ENCODE assay signal across 10 cellular contexts in genomic region chr19:1943661-1944087, GRCh38. TPM values are rescaled to one million over a fixed set of nuclear protein-coding genes. Genes with fewer than 3 reads are reported as not detected.
DNase-seq lines count a peak whose midpoint lies in the region; ATAC-seq and TF ChIP-seq lines count a peak whose summit lies in the region.
"Had no signal": no experiment of that assay in that cellular context is flagged by ENCODE, and none has a peak within 500 bp of the region (broad histone marks: within the 10 kb centered on the region; RNA-seq: fewer than 3 reads in every experiment).

No MANE protein-coding gene starts in this region.

- H3K4me1 Mint-ChIP-seq in chondrocyte (ENCODE audit: low read depth) = peaks cover 34% of the 10 kb centered on the region

- H3K36me3 Mint-ChIP-seq in chondrocyte (ENCODE audit: low read depth) = no peaks in the 10 kb centered on the region

- H4K91ac ChIP-seq in trophoblast cell (ENCODE audit: low read depth, low read length) = no peak overlapping the region

- peak overlapping the region; percentile 98 for H3K4ac ChIP-seq in trophoblast cell (ENCODE audit: low read depth, low read length)

- H3K14ac ChIP-seq in trophoblast cell (ENCODE audit: low read length) = no peak overlapping the region

- H4K12ac ChIP-seq in trophoblast cell (ENCODE audit: low read depth, low read length) = no peak overlapping the region

- H2AFZ ChIP-seq in OCI-LY1 (ENCODE audit: low read length) (no peak overlapping the region), trophoblast cell (ENCODE audit: insufficient read depth, low read length, poor library complexity) (no peak overlapping the region)

- H2BK5ac ChIP-seq in trophoblast cell (ENCODE audit: low read depth, low read length, poor library complexity) = no peak overlapping the region

- DNase-seq in GM12864 (ENCODE audit: low read depth) (no peak), chondrocyte (ENCODE audit: low spot score) (no peak), trophoblast cell (no peak), NCI-H2029 treated with DMSO at 0.1 percent for 48 hours (lab: John Stamatoyannopoulos, UW) (no peak), NCI-H146 (lab: John Stamatoyannopoulos, UW) (no peak), foreskin melanocyte (no peak)
- DNase-seq: amniotic stem cell had no signal

- no peak overlapping the region for H2AK5ac ChIP-seq in trophoblast cell (ENCODE audit: low read length)

- H3K79me1 ChIP-seq in trophoblast cell (ENCODE audit: low read length) = peaks cover 20% of the 10 kb centered on the region

- H3K18ac ChIP-seq in trophoblast cell (ENCODE audit: low read length) = no peak overlapping the region

- H3K27me3 ChIP-seq in OCI-LY1 (ENCODE audit: insufficient read depth, low read length) (no peaks in the 10 kb centered on the region), trophoblast cell (ENCODE audit: insufficient read depth, low read length) (no peaks in the 10 kb centered on the region)
- H3K27me3 ChIP-seq: left lung had no signal

- no CpG with 5 or more reads among the region's 22 CpGs for WGBS in trophoblast cell (ENCODE audit: extremely low coverage, insufficient coverage, insufficient read length)

- TF ChIP-seq CTCF in GM12864 (IDR thresholded peaks at IDR 0.05; ENCODE audit: low read depth, low read length, missing control alignments) (no peak), OCI-LY1 (IDR thresholded peaks at IDR 0.05; ENCODE audit: low read length) (peak; percentile 10; the same call in 1 of the 2 replicates), chondrocyte (IDR thresholded peaks at IDR 0.05) (no peak)

- no peaks in the 10 kb centered on the region for H3K27me3 Mint-ChIP-seq in chondrocyte (ENCODE audit: low read depth)

- H3K9me3 Mint-ChIP-seq in chondrocyte (ENCODE audit: low read depth) = no peaks in the 10 kb centered on the region

- H3K4me3 ChIP-seq in GM12864 (ENCODE audit: low read depth, low read length) (peak overlapping the region; percentile 82), OCI-LY1 (ENCODE audit: low read depth, low read length, poor library complexity, severe bottlenecking) (peak overlapping the region; percentile 76), trophoblast cell (ENCODE audit: low read depth, low read length) (no peak overlapping the region)

- no peak overlapping the region for H2BK12ac ChIP-seq in trophoblast cell (ENCODE audit: low read length)

- H3K79me2 ChIP-seq in OCI-LY1 (ENCODE audit: insufficient read depth, low read length) (peaks cover 41% of the 10 kb centered on the region), trophoblast cell (ENCODE audit: control insufficient read depth, insufficient read depth, low read length, poor library complexity) (peaks cover 56% of the 10 kb centered on the region)

- H3K9ac ChIP-seq in OCI-LY1 (ENCODE audit: low read length) (peak overlapping the region; percentile 70), trophoblast cell (ENCODE audit: low read length) (no peak overlapping the region)

- H3K9me3 ChIP-seq in OCI-LY1 (ENCODE audit: low read length) (no peaks in the 10 kb centered on the region), trophoblast cell (ENCODE audit: insufficient read depth, low read depth, low read length) (peaks cover 3% of the 10 kb centered on the region)
- H3K9me3 ChIP-seq: left lung had no signal

- H3K27ac Mint-ChIP-seq in chondrocyte (ENCODE audit: unreplicated experiment) = peak overlapping the region; percentile 85

- no peak for ATAC-seq in HG02852 (IDR thresholded peaks at IDR 0.05; ENCODE audit: unreplicated experiment)
- ATAC-seq: left lung had no signal

- H3F3A ChIP-seq in OCI-LY1 (ENCODE audit: insufficient read depth, low read length) = peaks cover 4% of the 10 kb centered on the region; the same call in 1 of the 2 replicates

- H3K27ac ChIP-seq in OCI-LY1 (ENCODE audit: low read depth, low read length, poor library complexity, severe bottlenecking) (peak overlapping the region; percentile 84), trophoblast cell (ENCODE audit: low read depth, low read length) (no peak overlapping the region)

- H3K4me3 Mint-ChIP-seq in chondrocyte (ENCODE audit: unreplicated experiment) = peak overlapping the region; percentile 86

- H3K9me2 ChIP-seq in OCI-LY1 (ENCODE audit: low read depth, low read length) = no peaks in the 10 kb centered on the region

- H3K4me1 ChIP-seq in OCI-LY1 (ENCODE audit: insufficient read depth, low read length, severe bottlenecking) (peaks cover 34% of the 10 kb centered on the region), trophoblast cell (ENCODE audit: control insufficient read depth in 1 of 2, insufficient read depth in 2 of 2, low read length in 2 of 2) (peaks cover 12 to 20% of the 10 kb centered on the region in 2 experiments)

- no peak overlapping the region for H2BK120ac ChIP-seq in trophoblast cell (ENCODE audit: insufficient read depth, low read length, poor library complexity)

- no peaks in the 10 kb centered on the region for H4K20me1 ChIP-seq in OCI-LY1 (ENCODE audit: insufficient read depth, low read length)

- H4K8ac ChIP-seq in trophoblast cell (ENCODE audit: low read depth, low read length) = no peak overlapping the region

- H3K23ac ChIP-seq in trophoblast cell (ENCODE audit: low read length) = no peak overlapping the region

- peak overlapping the region; percentile 87 for H3K4me2 ChIP-seq in OCI-LY1 (ENCODE audit: low read length)
- H3K4me2 ChIP-seq in trophoblast cell (ENCODE audit: low read length) = no peak overlapping the region

- peaks cover 6% of the 10 kb centered on the region; the same call in 1 of the 2 replicates for H3K36me3 ChIP-seq in OCI-LY1 (ENCODE audit: insufficient read depth, low read length)
- H3K36me3 ChIP-seq in trophoblast cell (ENCODE audit: control insufficient read depth in 1 of 2, insufficient read depth in 2 of 2, low read length in 2 of 2) = peaks cover 5 to 9% of the 10 kb centered on the region in 2 experiments
- H3K36me3 ChIP-seq: left lung had no signal

RNA-seq across cellular contexts. Expression of gene CSNK1G2, which starts 2.7 kb away (rescaled TPM):
- 57.4 to 74.9 TPM (median 58.9 TPM) in 3 replicates for total RNA-seq in chondrocyte
- polyA plus RNA-seq in trophoblast cell (2013) = 92.2 and 93.2 TPM in 2 replicates

RNA-seq across cellular contexts. Expression of gene ADAT3, which starts 38.5 kb away (rescaled TPM):
- 3.2 to 4.3 TPM (median 3.6 TPM) in 3 replicates for total RNA-seq in chondrocyte
- 10.9 and 12.1 TPM in 2 replicates for polyA plus RNA-seq in trophoblast cell (2013)

RNA-seq across cellular contexts. Expression of gene SCAMP4, which starts 38.5 kb away (rescaled TPM):
- total RNA-seq in chondrocyte = 51.6 to 57.5 TPM (median 57.4 TPM) in 3 replicates
- polyA plus RNA-seq in trophoblast cell (2013) = 70.2 and 70.3 TPM in 2 replicates

RNA-seq across cellular contexts. Expression of gene ABHD17A, which starts 58.4 kb away (rescaled TPM):
- total RNA-seq in chondrocyte = 54.6 to 60.2 TPM (median 54.6 TPM) in 3 replicates
- polyA plus RNA-seq in trophoblast cell (2013) = 55.3 and 58.0 TPM in 2 replicates
